In the genomic region with DNA sequence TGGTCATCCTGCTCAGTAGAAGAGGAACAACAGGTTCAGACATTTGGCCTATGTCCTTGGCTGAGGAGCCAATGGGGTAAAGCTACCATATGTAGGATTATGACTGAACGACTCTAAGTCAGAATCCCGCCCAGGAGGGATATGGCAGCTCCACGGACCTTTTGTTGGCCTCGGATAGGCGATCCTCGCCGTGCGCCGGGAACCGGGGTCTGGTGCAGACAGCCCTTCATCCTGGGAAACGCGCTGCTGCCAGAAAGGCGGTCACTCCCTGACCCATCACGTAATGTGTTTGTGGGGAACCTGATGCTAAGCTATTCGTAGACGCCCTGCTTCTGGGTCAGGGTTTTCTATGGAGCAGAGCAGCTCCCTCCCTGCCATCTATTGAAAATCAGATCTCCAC, we compare ENCODE assay signal across 21 cellular contexts.
A peak's percentile ranks its signal among the peaks of the same experiment; 100 is the strongest.
DNase-seq lines count a peak whose midpoint lies in the region; ATAC-seq and TF ChIP-seq lines count a peak whose summit lies in the region.
"Had no signal": no experiment of that assay in that cellular context is flagged by ENCODE, and none has a peak within 500 bp of the region (broad histone marks: within the 10 kb centered on the region; RNA-seq: fewer than 3 reads in every experiment).

No MANE protein-coding gene starts in this region.

- TF ChIP-seq CTCF in coronary artery (IDR thresholded peaks at IDR 0.05): no peak

- peaks cover 9% of the 10 kb centered on the region for H3K4me1 Mint-ChIP-seq in activated T-cell treated with anti-CD3 and anti-CD28 coated beads, Interleukin-2, amount 50 U/mL, for 24 hours (ENCODE audit: low read depth)

- H3K9me3 ChIP-seq in HUES6 (ENCODE audit: control insufficient read depth, insufficient read depth, low read depth, low read length): peaks cover 35% of the 10 kb centered on the region; the same call in 1 of the 2 replicates
- H3K9me3 ChIP-seq: colonic mucosa, neutrophil had no signal

- intact Hi-C loops in sciatic nerve (cut with DNase I): loop anchor here (5.0 kb wide), 1 partner anchor 970 kb away; no protein-coding TSS in a partner anchor
- intact Hi-C loops in Right ventricle myocardium inferior (cut with DNase I): no loop called here

- ATAC-seq in sciatic nerve (peak; percentile 23), Right ventricle myocardium inferior (no peak)

- H3K36me3 Mint-ChIP-seq in activated T-cell treated with anti-CD3 and anti-CD28 coated beads, Interleukin-2, amount 50 U/mL, for 24 hours (ENCODE audit: low read depth): no peaks in the 10 kb centered on the region
- H3K36me3 Mint-ChIP-seq: brain had no signal

- H3K4me3 Mint-ChIP-seq in activated T-cell treated with anti-CD3 and anti-CD28 coated beads, Interleukin-2, amount 50 U/mL, for 24 hours: peak overlapping the region; percentile 59
- H3K4me3 Mint-ChIP-seq: brain had no signal

- H3K4me3 ChIP-seq in HUES6 (ENCODE audit: low read depth, low read length) (peak overlapping the region; percentile 54; the same call in 1 of the 2 replicates), coronary artery (peak overlapping the region; percentile 61)

- H3K36me3 ChIP-seq in HUES6 (ENCODE audit: control insufficient read depth, insufficient read depth, low read length): no peaks in the 10 kb centered on the region
- H3K36me3 ChIP-seq: colonic mucosa, neutrophil had no signal

- no peak overlapping the region for H3K27ac ChIP-seq in HUES6 (ENCODE audit: low read depth, low read length)
- H3K27ac ChIP-seq in coronary artery: no peak overlapping the region
- H3K27ac ChIP-seq: C4-2B, colonic mucosa, HL-60, neutrophil, SK-N-MC had no signal

- H3K9me3 Mint-ChIP-seq in activated T-cell treated with anti-CD3 and anti-CD28 coated beads, Interleukin-2, amount 50 U/mL, for 24 hours: no peaks in the 10 kb centered on the region

- H3K27ac Mint-ChIP-seq in activated T-cell treated with anti-CD3 and anti-CD28 coated beads, Interleukin-2, amount 50 U/mL, for 24 hours: no peak overlapping the region
- H3K27ac Mint-ChIP-seq: activated CD8-positive, alpha-beta T cell treated with anti-CD3 and anti-CD28 coated beads, Interleukin-2, amount 10 ng/mL, durations not matched to agents 7 days and 5 days; brain had no signal

- H3K27me3 ChIP-seq in HUES6 (ENCODE audit: control insufficient read depth, insufficient read depth, low read length): no peaks in the 10 kb centered on the region; the same call in 1 of the 2 replicates
- H3K27me3 ChIP-seq: colonic mucosa had no signal

- H3K27me3 Mint-ChIP-seq in activated T-cell treated with anti-CD3 and anti-CD28 coated beads, Interleukin-2, amount 50 U/mL, for 24 hours: peaks cover 31% of the 10 kb centered on the region

- no peaks in the 10 kb centered on the region for H3K4me1 ChIP-seq in HUES6 (ENCODE audit: control insufficient read depth, insufficient read depth, low read length)

- no peak overlapping the region for H3K9ac ChIP-seq in HUES6 (ENCODE audit: low read length)

- no peak for DNase-seq in activated T-cell treated with anti-CD3 and anti-CD28 coated beads, Interleukin-2, amount 50 U/mL, for 24 hours
- DNase-seq in activated T-cell treated with anti-CD3 and anti-CD28 coated beads, Interleukin-2, amount 50 U/mL, for 1 hour: no peak
- DNase-seq in coronary artery (ENCODE audit: low spot score) (no peak), sciatic nerve (ENCODE audit: low spot score) (no peak), NCI-H1092 (lab: John Stamatoyannopoulos, UW) (no peak), dermis blood vessel endothelial cell (no peak), Right ventricle myocardium inferior (ENCODE audit: missing footprints) (no peak)
- DNase-seq: activated CD8-positive, alpha-beta T cell treated with anti-CD3 and anti-CD28 coated beads, Interleukin-2, amount 10 ng/mL, durations not matched to agents 7 days and 5 days; colonic mucosa; GDM1; IMR-90; left ventricle myocardium superior; NCI-H1694 treated with DMSO at 0.1 percent for 48 hours; retina; T1000 had no signal
